ENCODE assay signal across 8 cellular contexts in genomic region chr4:76420901-76421581, GRCh38. TPM values are rescaled to one million over a fixed set of nuclear protein-coding genes. Genes with fewer than 3 reads are reported as not detected.
DNase-seq lines count a peak whose midpoint lies in the region; ATAC-seq, FAIRE-seq and TF ChIP-seq lines count a peak whose summit lies in the region.

Gene CCDC158 (minus strand): TSS chr4:76421141. CDS start chr4:76403207, 17,934 bp downstream.

- H3K9me3 Mint-ChIP-seq in CD4-positive, alpha-beta memory T cell: peaks cover 0 to 2% (median 0%) of the 10 kb centered on the region in 8 donors
- H3K9me3 Mint-ChIP-seq in type B pancreatic cell: peaks cover 6% of the 10 kb centered on the region

- H3K4me3 Mint-ChIP-seq in CD4-positive, alpha-beta memory T cell: peak within 1 kb of the TSS; percentile 46 to 75 (median 72)
- no peak within 1 kb of the TSS for H3K4me3 Mint-ChIP-seq in type B pancreatic cell

- no peaks in the 10 kb centered on the region for H3K36me3 ChIP-seq in CD4-positive, alpha-beta memory T cell (ENCODE audit: insufficient read depth, low read length)
- H3K36me3 ChIP-seq in SJSA1: no peaks in the 10 kb centered on the region
- H3K36me3 ChIP-seq in pancreas: no peaks in the 10 kb centered on the region

- no peak within 1 kb of the TSS for H3K27ac Mint-ChIP-seq in CD4-positive, alpha-beta memory T cell
- no peak within 1 kb of the TSS for H3K27ac Mint-ChIP-seq in type B pancreatic cell

- peak in 1 of 5 donors; percentile 2 for DNase-seq in CD4-positive, alpha-beta memory T cell
- DNase-seq in SJSA1 (ENCODE audit: low read depth in 1 of 2, low spot score in 2 of 2) (no peak), pancreas (peak; percentile 19 to 75 (median 44)), type B pancreatic cell (ENCODE audit: extremely low spot score, unreplicated experiment) (no peak)

- H3K27me3 Mint-ChIP-seq in CD4-positive, alpha-beta memory T cell: peaks cover 12 to 24% of the 10 kb centered on the region in 2 donors
- H3K27me3 Mint-ChIP-seq in type B pancreatic cell: no peaks in the 10 kb centered on the region

- peaks cover 0 to 11% (median 5%) of the 10 kb centered on the region in 4 donors for H3K4me1 Mint-ChIP-seq in CD4-positive, alpha-beta memory T cell
- no peaks in the 10 kb centered on the region for H3K4me1 Mint-ChIP-seq in type B pancreatic cell (ENCODE audit: unreplicated experiment)

- H3K4me1 ChIP-seq in CD4-positive, alpha-beta memory T cell (ENCODE audit: insufficient read depth, low read length): no peaks in the 10 kb centered on the region
- H3K4me1 ChIP-seq in SJSA1 (replicated peaks) (peaks cover 12% of the 10 kb centered on the region), pancreas (no peaks in the 10 kb centered on the region)

- no peaks in the 10 kb centered on the region for H3K9me3 ChIP-seq in CD4-positive, alpha-beta memory T cell (ENCODE audit: control insufficient read depth in 1 of 2, low read length in 2 of 2)
- no peaks in the 10 kb centered on the region for H3K9me3 ChIP-seq in SJSA1 (replicated peaks)
- no peaks in the 10 kb centered on the region for H3K9me3 ChIP-seq in pancreas

- peak; percentile 68 for ATAC-seq in esophagus mucosa
- ATAC-seq in pancreas: peak; percentile 83 to 91 (median 88)
- no peak for ATAC-seq in HG03196 (IDR thresholded peaks at IDR 0.05; ENCODE audit: unreplicated experiment)
- ATAC-seq in GM21723 (IDR thresholded peaks at IDR 0.05; ENCODE audit: unreplicated experiment): no peak
- no peak for ATAC-seq in GM21381 (IDR thresholded peaks at IDR 0.05; ENCODE audit: unreplicated experiment)

- CTCF ChIA-PET in CD4-positive, alpha-beta memory T cell (lab: Charles Lee; ENCODE audit: partially characterized antibody): interaction anchor here (1.5 kb wide), 1 partner anchor 9 kb away, joined by 7 read pairs; no protein-coding TSS in a partner anchor

- H3K4me3 ChIP-seq in CD4-positive, alpha-beta memory T cell (ENCODE audit: low read length in 2 of 2): peak within 1 kb of the TSS in 1 of 2 donors; percentile 14
- H3K4me3 ChIP-seq in SJSA1 (peak within 1 kb of the TSS; percentile 44), pancreas (peak within 1 kb of the TSS; percentile 36 to 69 (median 49))

- TF ChIP-seq CTCF in pancreas (IDR thresholded peaks at IDR 0.05) (no peak), type B pancreatic cell (conservative IDR thresholded peaks at IDR 0.05) (no peak)

- intact Hi-C loops in CD4-positive, alpha-beta memory T cell (cut with micrococcal nuclease): no loop called here
- intact Hi-C loops in pancreas (cut with DNase I): no loop called here

- peaks cover 5% of the 10 kb centered on the region for H3K27me3 ChIP-seq in CD4-positive, alpha-beta memory T cell (ENCODE audit: insufficient read depth, low read length)
- H3K27me3 ChIP-seq in SJSA1 (replicated peaks) (no peaks in the 10 kb centered on the region), pancreas (no peaks in the 10 kb centered on the region)

- H3K27ac ChIP-seq in CD4-positive, alpha-beta memory T cell (ENCODE audit: low read depth, low read length): no peak within 1 kb of the TSS
- H3K27ac ChIP-seq in SJSA1: no peak within 1 kb of the TSS
- H3K27ac ChIP-seq in pancreas: no peak within 1 kb of the TSS

- WGBS in pancreas, 2 donors: 3 to 4% methylated on average over 50 to 73 of the region's 73 CpGs

- FAIRE-seq in pancreas (lab: Jason Lieb, UNC): no peak

- H3K36me3 Mint-ChIP-seq in CD4-positive, alpha-beta memory T cell: no peaks in the 10 kb centered on the region
- H3K36me3 Mint-ChIP-seq in type B pancreatic cell: no peaks in the 10 kb centered on the region

- POLR2A ChIA-PET in CD4-positive, alpha-beta memory T cell (lab: Charles Lee; ENCODE audit: partially characterized antibody): no interaction called here

RNA-seq across cellular contexts. Expression of gene CCDC158, which starts in this region (rescaled TPM):
- total RNA-seq in CD4-positive, alpha-beta memory T cell: not detected
- polyA plus RNA-seq in CD4-positive, alpha-beta memory T cell: not detected
- total RNA-seq in SJSA1 (2014; rRNA removed; shearing (Covaris generic)): 0.53 TPM in 1 of 2 replicates, not detected in the other
- total RNA-seq in esophagus mucosa: not detected
- total RNA-seq in pancreas: under 1 TPM; 0.41 to 0.94 (median 0.63) TPM
- polyA plus RNA-seq in pancreas: under 1 TPM; 0.19 to 0.73 TPM
- not detected in 2 replicates for total RNA-seq in type B pancreatic cell (ENCODE audit: low replicate concordance)

Comparison
In these comparisons a context has a peak if more than half of its experiments do, and no peak if none do; other contexts are left out.
1. Peak in ATAC-seq in esophagus mucosa; RNA of the gene not detected or under 1 TPM.
2. Peak in DNase-seq, ATAC-seq and H3K4me3 ChIP-seq in pancreas; RNA of the gene not detected or under 1 TPM.